ENCODE assay signal across 21 cellular contexts in the genomic region with DNA sequence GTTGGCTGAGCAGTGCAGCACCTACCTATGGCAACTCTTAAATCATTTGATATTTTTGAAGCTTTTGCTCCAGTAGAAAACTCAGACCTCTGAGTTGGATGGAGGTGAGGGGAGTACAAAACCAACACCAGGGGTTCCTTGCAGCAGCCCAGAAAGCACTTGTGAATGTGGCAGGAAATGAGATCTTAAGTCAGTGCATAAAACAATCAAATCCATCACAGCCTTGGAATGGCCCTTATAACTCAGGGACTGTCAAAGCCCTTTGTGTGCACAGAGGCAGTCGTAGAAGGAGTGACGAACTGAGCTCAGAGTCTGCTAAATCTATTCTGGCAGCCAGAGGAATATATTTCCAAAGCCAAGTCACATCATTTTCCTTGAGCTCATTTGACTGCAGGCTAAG.
"Had no signal": no experiment of that assay in that cellular context is flagged by ENCODE, and none has a peak within 500 bp of the region (broad histone marks: within the 10 kb centered on the region; RNA-seq: fewer than 3 reads in every experiment).

No MANE protein-coding gene starts in this region.

- ATAC-seq: left colon; naive thymus-derived CD4-positive, alpha-beta T cell; pancreas; right cardiac atrium; stimulated activated effector memory CD8-positive, alpha-beta T cell treated with anti-CD3 and anti-CD28 coated beads, Interleukin-12 subunit alpha, Interleukin-12 subunit beta, amount 100 ng/mL, for 72 hours; stimulated activated naive CD8-positive, alpha-beta T cell treated with anti-CD3 and anti-CD28 coated beads, Interleukin-15, Interleukin-2, amounts not matched to agents 100 U/mL and 50 U/mL, for 24 hours; upper lobe of right lung had no signal

- DNase-seq: colonic mucosa; dermis blood vessel endothelial cell; endodermal cell; erythroblast; foreskin melanocyte; hippocampal formation; left colon; naive thymus-derived CD4-positive, alpha-beta T cell; occipital lobe; pancreas; right cardiac atrium; stimulated activated CD4-positive, alpha-beta T cell treated with anti-CD3 and anti-CD28 coated beads, Interleukin-2, amount 100 ng/mL, for 48 hours; stimulated activated CD8-positive, alpha-beta memory T cell treated with anti-CD3 and anti-CD28 coated beads, Interleukin-4, amount 100 ng/mL, for 48 hours; stimulated activated naive CD8-positive, alpha-beta T cell treated with anti-CD3 and anti-CD28 coated beads, Interleukin-15, Interleukin-2, amounts not matched to agents 100 U/mL and 50 U/mL, for 24 hours; thyroid gland; upper lobe of right lung had no signal

- H3K27ac Mint-ChIP-seq: endodermal cell; naive thymus-derived CD4-positive, alpha-beta T cell; progenitor cell of endocrine pancreas; stimulated activated effector memory CD8-positive, alpha-beta T cell treated with anti-CD3 and anti-CD28 coated beads, Interleukin-12 subunit alpha, Interleukin-12 subunit beta, amount 100 ng/mL, for 72 hours had no signal

- H3K27me3 ChIP-seq: colonic mucosa, pancreas, thyroid gland, upper lobe of right lung, vagina had no signal

- H3K36me3 ChIP-seq: colonic mucosa, pancreas, suprapubic skin, thyroid gland, upper lobe of right lung, vagina had no signal

- H3K36me3 Mint-ChIP-seq: naive thymus-derived CD4-positive, alpha-beta T cell; stimulated activated effector memory CD8-positive, alpha-beta T cell treated with anti-CD3 and anti-CD28 coated beads, Interleukin-12 subunit alpha, Interleukin-12 subunit beta, amount 100 ng/mL, for 72 hours had no signal

- H3K4me2 ChIP-seq: smooth muscle cell had no signal

- H3K4me3 Mint-ChIP-seq: endodermal cell; naive thymus-derived CD4-positive, alpha-beta T cell; stimulated activated effector memory CD8-positive, alpha-beta T cell treated with anti-CD3 and anti-CD28 coated beads, Interleukin-12 subunit alpha, Interleukin-12 subunit beta, amount 100 ng/mL, for 72 hours had no signal

- H3K9me3 Mint-ChIP-seq: endodermal cell had no signal

- H3K27ac ChIP-seq: colonic mucosa, pancreas, suprapubic skin, thyroid gland, upper lobe of right lung, vagina had no signal

- H3K4me1 Mint-ChIP-seq: endodermal cell; naive thymus-derived CD4-positive, alpha-beta T cell; stimulated activated effector memory CD8-positive, alpha-beta T cell treated with anti-CD3 and anti-CD28 coated beads, Interleukin-12 subunit alpha, Interleukin-12 subunit beta, amount 100 ng/mL, for 72 hours had no signal

- H3K4me1 ChIP-seq: colonic mucosa, pancreas, thyroid gland, upper lobe of right lung, vagina had no signal

- H3K4me3 ChIP-seq: colonic mucosa, pancreas, smooth muscle cell, suprapubic skin, thyroid gland, upper lobe of right lung, vagina had no signal

- H3K9me3 ChIP-seq: colonic mucosa, pancreas, suprapubic skin, thyroid gland, upper lobe of right lung, vagina had no signal
